In genomic region chr21:46457801-46458314, GRCh38 we compare ENCODE assay signal across 1 cellular context.
A peak's percentile ranks its signal among the peaks of the same experiment; 100 is the strongest.
TF ChIP-seq lines count a peak whose summit lies in the region.

No MANE protein-coding gene starts in this region.

TF ChIP-seq in HepG2, 621 proteins besides CTCF, POLR2A, EP300 and RAD21 (continued from another document and continues in another):
- TF ChIP-seq E2F2 (CRISPR knock-in tag; IDR thresholded peaks at IDR 0.05; ENCODE audit: borderline replicate concordance) (no peak), ZNF788 (CRISPR knock-in tag; IDR thresholded peaks at IDR 0.05; ENCODE audit: borderline replicate concordance) (no peak), ZNF670 (CRISPR knock-in tag; IDR thresholded peaks at IDR 0.05; ENCODE audit: borderline replicate concordance) (no peak), SIX4 (CRISPR knock-in tag; IDR thresholded peaks at IDR 0.05) (no peak), MIER2 (CRISPR knock-in tag; IDR thresholded peaks at IDR 0.05) (no peak), KLF12 (CRISPR knock-in tag; IDR thresholded peaks at IDR 0.05; ENCODE audit: borderline replicate concordance) (no peak), ZNF737 (CRISPR knock-in tag; IDR thresholded peaks at IDR 0.05; ENCODE audit: borderline replicate concordance) (no peak), ZNF280D (CRISPR knock-in tag; IDR thresholded peaks at IDR 0.05) (no peak), ZNF891 (CRISPR knock-in tag; IDR thresholded peaks at IDR 0.05) (peak; percentile 56), NBN (conservative IDR thresholded peaks at IDR 0.05) (no peak), ZFP90 (CRISPR knock-in tag; IDR thresholded peaks at IDR 0.05; ENCODE audit: borderline replicate concordance) (no peak), UBTF (CRISPR knock-in tag; IDR thresholded peaks at IDR 0.05) (peak; percentile 41; the same call in 1 of the 2 replicates), ZNF33B (CRISPR knock-in tag; IDR thresholded peaks at IDR 0.05) (no peak), IRF9 (CRISPR knock-in tag; IDR thresholded peaks at IDR 0.05; ENCODE audit: borderline replicate concordance) (no peak), ZNF512B (CRISPR knock-in tag; IDR thresholded peaks at IDR 0.05; ENCODE audit: borderline replicate concordance) (no peak), ZNF354B (CRISPR knock-in tag; IDR thresholded peaks at IDR 0.05) (peak; percentile 28; the same call in 1 of the 2 replicates), ZC3H13 (CRISPR knock-in tag; IDR thresholded peaks at IDR 0.05) (no peak), BCL6 (CRISPR knock-in tag; IDR thresholded peaks at IDR 0.05) (0 out of 2 replicates have a peak, but pooled peaks have one; percentile 16), HNF4G (IDR thresholded peaks at IDR 0.05; ENCODE audit: borderline replicate concordance, low read depth, low read length) (no peak), HNF4G (CRISPR knock-in tag; IDR thresholded peaks at IDR 0.05; ENCODE audit: borderline replicate concordance, low read depth) (no peak), MYNN (CRISPR knock-in tag; IDR thresholded peaks at IDR 0.05; ENCODE audit: low read depth) (no peak), KDM1A (CRISPR knock-in tag; IDR thresholded peaks at IDR 0.05) (no peak), ZNF24 (IDR thresholded peaks at IDR 0.05) (no peak), PHB2 (IDR thresholded peaks at IDR 0.05; ENCODE audit: partially characterized antibody) (no peak), ZNF629 (CRISPR knock-in tag; conservative IDR thresholded peaks at IDR 0.05) (no peak), ZBTB10 (CRISPR knock-in tag; IDR thresholded peaks at IDR 0.05; ENCODE audit: borderline replicate concordance) (no peak; the same call in 1 of the 2 replicates), NCOA1 (CRISPR knock-in tag; IDR thresholded peaks at IDR 0.05) (peak; percentile 83), NR2C2 (CRISPR knock-in tag; IDR thresholded peaks at IDR 0.05; ENCODE audit: borderline replicate concordance) (no peak), XBP1 (CRISPR knock-in tag; IDR thresholded peaks at IDR 0.05) (peak; percentile 48; the same call in 1 of the 2 replicates), SNAI1 (CRISPR knock-in tag; IDR thresholded peaks at IDR 0.05; ENCODE audit: borderline replicate concordance) (no peak), U2AF2 (IDR thresholded peaks at IDR 0.05; ENCODE audit: low read depth, low read length) (no peak), ZNF30 (CRISPR knock-in tag; IDR thresholded peaks at IDR 0.05) (peak; percentile 79; the same call in 1 of the 2 replicates), DMAP1 (CRISPR knock-in tag; IDR thresholded peaks at IDR 0.05) (no peak), ZNF225 (CRISPR knock-in tag; IDR thresholded peaks at IDR 0.05) (no peak), ZBTB14 (CRISPR knock-in tag; IDR thresholded peaks at IDR 0.05) (no peak), SP4 (CRISPR knock-in tag; IDR thresholded peaks at IDR 0.05) (no peak), ZNF550 (CRISPR knock-in tag; IDR thresholded peaks at IDR 0.05; ENCODE audit: borderline replicate concordance) (no peak), ZKSCAN8 (CRISPR knock-in tag; IDR thresholded peaks at IDR 0.05; ENCODE audit: borderline replicate concordance) (no peak), PHF20 (CRISPR knock-in tag; IDR thresholded peaks at IDR 0.05) (no peak), ZNF547 (CRISPR knock-in tag; IDR thresholded peaks at IDR 0.05) (0 out of 2 replicates have a peak, but pooled peaks have one; percentile 68), NFATC3 (CRISPR knock-in tag; IDR thresholded peaks at IDR 0.05) (no peak), HES4 (CRISPR knock-in tag; IDR thresholded peaks at IDR 0.05; ENCODE audit: borderline replicate concordance) (0 out of 2 replicates have a peak, but pooled peaks have one; percentile 37), ZNF414 (CRISPR knock-in tag; IDR thresholded peaks at IDR 0.05) (peak; percentile 53; the same call in 1 of the 2 replicates), ZNF503 (CRISPR knock-in tag; IDR thresholded peaks at IDR 0.05) (peak; percentile 17), CERS6 (CRISPR knock-in tag; IDR thresholded peaks at IDR 0.05) (no peak; the same call in 1 of the 2 replicates), SOX13 (IDR thresholded peaks at IDR 0.05) (no peak), SOX13 (CRISPR knock-in tag; conservative IDR thresholded peaks at IDR 0.05 in 1 of 2, IDR thresholded peaks at IDR 0.05 in 1 of 2) (no peak), SYNCRIP (IDR thresholded peaks at IDR 0.05; ENCODE audit: insufficient read depth, low read depth, low read length) (no peak), SP2 (CRISPR knock-in tag; IDR thresholded peaks at IDR 0.05) (no peak), ZNF501 (CRISPR knock-in tag; IDR thresholded peaks at IDR 0.05) (no peak), KDM2A (CRISPR knock-in tag; IDR thresholded peaks at IDR 0.05; ENCODE audit: borderline replicate concordance, low read depth) (no peak)
